9 cellular contexts compared by ENCODE assay signal in genomic region chr7:21898265-21898930, GRCh38. TPM values are rescaled to one million over a fixed set of nuclear protein-coding genes. Genes with fewer than 3 reads are reported as not detected.
DNase-seq lines count a peak whose midpoint lies in the region; ATAC-seq, FAIRE-seq and TF ChIP-seq lines count a peak whose summit lies in the region.
"Had no signal": no experiment of that assay in that cellular context is flagged by ENCODE, and none has a peak within 500 bp of the region (broad histone marks: within the 10 kb centered on the region; RNA-seq: fewer than 3 reads in every experiment).

No MANE protein-coding gene starts in this region.

- H3K27me3 ChIP-seq in heart left ventricle (no peaks in the 10 kb centered on the region), tibial artery (no peaks in the 10 kb centered on the region)

- ATAC-seq in GM21447 (IDR thresholded peaks at IDR 0.05; ENCODE audit: unreplicated experiment): peak; percentile 90
- peak; percentile 97 for ATAC-seq in HG03575 (IDR thresholded peaks at IDR 0.05; ENCODE audit: extremely low read depth, insufficient number of reproducible peaks, low FRiP score, unreplicated experiment)
- peak in 3 of 4 donors; percentile 48 to 72 (median 63) for ATAC-seq in heart left ventricle
- ATAC-seq: HCT116 had no signal

- FAIRE-seq in GM12891 (lab: Jason Lieb, UNC): peak; percentile 94

- H3K9me3 ChIP-seq in heart left ventricle (no peaks in the 10 kb centered on the region), tibial artery (no peaks in the 10 kb centered on the region)

- H3K36me3 ChIP-seq in heart left ventricle (peaks cover 0 to 38% (median 17%) of the 10 kb centered on the region in 9 donors), tibial artery (peaks cover 0 to 33% (median 0%) of the 10 kb centered on the region in 3 donors)

- peak overlapping the region in 2 of 12 donors; percentile 38 to 71 for H3K27ac ChIP-seq in heart left ventricle
- no peak overlapping the region for H3K27ac ChIP-seq in tibial artery

- TF ChIP-seq POLR2A in GM12891 (IDR thresholded peaks at IDR 0.05; ENCODE audit: low read depth, low read length): peak; percentile 68; the same call in 1 of the 2 replicates
- TF ChIP-seq POLR2A in heart left ventricle (IDR thresholded peaks at IDR 0.05): no peak

- intact Hi-C loops in heart left ventricle (cut with DNase I) (loop anchor here in 1 of 10 donors (10.0 kb wide), 1 partner anchor 46 kb away; the partner anchor contains the start of gene CDCA7L), tibial artery (cut with DNase I; ENCODE audit: low total_unique reads) (no loop called here)

- H3K4me3 ChIP-seq in heart left ventricle (peak overlapping the region in 1 of 12 donors; percentile 27), tibial artery (no peak overlapping the region)

- TF ChIP-seq CTCF in heart left ventricle (IDR thresholded peaks at IDR 0.05) (no peak), tibial artery (IDR thresholded peaks at IDR 0.05) (no peak)

- DNase-seq in GM12891 (ENCODE audit: insufficient read length, low spot score): peak; percentile 37
- no peak for DNase-seq in heart left ventricle
- no peak for DNase-seq in cerebellar cortex (ENCODE audit: low spot score)
- DNase-seq in DMS 273 treated with DMSO at 0.1 percent for 48 hours (lab: John Stamatoyannopoulos, UW): no peak
- no peak for DNase-seq in OCI-M1 (lab: John Stamatoyannopoulos, UW)
- DNase-seq in tibial artery: no peak

- 69 to 77% (median 76%) methylated on average over 17 of the region's 17 CpGs for WGBS in heart left ventricle, 4 donors

- H3K4me1 ChIP-seq in heart left ventricle: peaks cover 0 to 20% (median 0%) of the 10 kb centered on the region in 12 donors
- no peaks in the 10 kb centered on the region for H3K4me1 ChIP-seq in tibial artery

TF ChIP-seq in GM12891, 5 proteins besides CTCF, POLR2A, EP300 and RAD21:
- peak; percentile 81 for TF ChIP-seq POU2F2 (IDR thresholded peaks at IDR 0.05; ENCODE audit: low read depth, low read length)
- peak; percentile 38; the same call in 1 of the 2 replicates for TF ChIP-seq TAF1 (IDR thresholded peaks at IDR 0.05; ENCODE audit: low read depth, low read length)
- peak; percentile 50; the same call in 1 of the 2 replicates for TF ChIP-seq POLR2AphosphoS5 (IDR thresholded peaks at IDR 0.05; ENCODE audit: low read depth, low read length)
- TF ChIP-seq SPI1 (IDR thresholded peaks at IDR 0.05; ENCODE audit: low read depth, low read length): peak; percentile 93
- no peak for TF ChIP-seq PAX5 (IDR thresholded peaks at IDR 0.05; ENCODE audit: insufficient read depth, low read length, severe bottlenecking)

RNA-seq across cellular contexts. Expression of gene CDCA7L, which starts 47.3 kb away (rescaled TPM):
- 38.1 TPM for polyA plus RNA-seq in GM12891 (2012; ENCODE audit: low read depth, missing spikeins)
- 10 to 100 TPM; 20.2 to 53.4 (median 45.5) TPM for total RNA-seq in heart left ventricle
- polyA plus RNA-seq in heart left ventricle: 10 to 100 TPM; 15.6 to 18.1 TPM
